ENCODE assay signal across 24 cellular contexts in genomic region chr16:19228057-19228456, GRCh38. TPM values are rescaled to one million over a fixed set of nuclear protein-coding genes. Genes with fewer than 3 reads are reported as not detected.
DNase-seq lines count a peak whose midpoint lies in the region; TF ChIP-seq lines count a peak whose summit lies in the region.
"Had no signal": no experiment of that assay in that cellular context is flagged by ENCODE, and none has a peak within 500 bp of the region (broad histone marks: within the 10 kb centered on the region; RNA-seq: fewer than 3 reads in every experiment).

No MANE protein-coding gene starts in this region.

- no peaks in the 10 kb centered on the region for H3K36me3 ChIP-seq in mesendoderm (ENCODE audit: control insufficient read depth, insufficient read depth, low read length)

- no peak overlapping the region for H2BK120ac ChIP-seq in mesendoderm (ENCODE audit: low read depth, low read length)

- H3K4me1 ChIP-seq in mesendoderm (ENCODE audit: control insufficient read depth, low read depth, low read length) = no peaks in the 10 kb centered on the region
- H3K4me1 ChIP-seq: right atrium auricular region, thyroid gland had no signal

- H3K27ac ChIP-seq in mesendoderm (ENCODE audit: low read depth, low read length) = no peak overlapping the region
- H3K27ac ChIP-seq: HL-60, right atrium auricular region, thyroid gland had no signal

- H3K4me3 ChIP-seq in choroid plexus epithelial cell (ENCODE audit: low read depth, low read length) (no peak overlapping the region), mesendoderm (ENCODE audit: low read length) (no peak overlapping the region)
- H3K4me3 ChIP-seq: dorsolateral prefrontal cortex, right atrium auricular region, thyroid gland had no signal

- H3K27ac Mint-ChIP-seq in immature natural killer cell = no peak overlapping the region
- H3K27ac Mint-ChIP-seq: activated CD4-positive, alpha-beta T cell treated with anti-CD3 and anti-CD28 coated beads, Interleukin-2, amount 10 ng/mL, durations not matched to agents 24 days and 14 days; activated naive CD4-positive, alpha-beta T cell treated with anti-CD3 and anti-CD28 coated beads, Interleukin-2, amount 10 ng/mL, durations not matched to agents 7 days and 5 days; CD14-positive monocyte; naive thymus-derived CD4-positive, alpha-beta T cell; stimulated activated naive CD8-positive, alpha-beta T cell treated with anti-CD3 and anti-CD28 coated beads, Interleukin-15, Interleukin-2, amounts not matched to agents 100 ng/mL and 50 ng/mL, for 24 hours had no signal

- H4K8ac ChIP-seq in mesendoderm (ENCODE audit: low read depth, low read length) = no peak overlapping the region

- peaks cover 0 to 6% (median 0%) of the 10 kb centered on the region in 3 donors for H3K27me3 Mint-ChIP-seq in immature natural killer cell (ENCODE audit: low read depth in 3 of 3)
- H3K27me3 Mint-ChIP-seq: activated naive CD4-positive, alpha-beta T cell treated with anti-CD3 and anti-CD28 coated beads, Interleukin-2, amount 10 ng/mL, durations not matched to agents 7 days and 5 days had no signal

- DNase-seq in NCI-H2227 (lab: John Stamatoyannopoulos, UW; ENCODE audit: unreplicated experiment) (peak; percentile 67), choroid plexus epithelial cell (ENCODE audit: low read depth) (peak; percentile 2), mesendoderm (peak; percentile 80), NCI-H510A (lab: John Stamatoyannopoulos, UW) (no peak), D341Med (ENCODE audit: low spot score) (no peak), immature natural killer cell (no peak)
- DNase-seq in stimulated activated CD4-positive, alpha-beta T cell treated with anti-CD3 and anti-CD28 coated beads, Interleukin-15, amount 100 ng/mL, for 24 hours = no peak
- DNase-seq: activated CD4-positive, alpha-beta T cell treated with anti-CD3 and anti-CD28 coated beads, Interleukin-2, amount 10 ng/mL, durations not matched to agents 24 days and 14 days; activated naive CD4-positive, alpha-beta T cell treated with anti-CD3 and anti-CD28 coated beads, Interleukin-2, amount 10 ng/mL, durations not matched to agents 7 days and 5 days; GOT3; left cardiac atrium; naive thymus-derived CD4-positive, alpha-beta T cell; NCI-H1092; NCI-H187 treated with DMSO at 0.1 percent for 48 hours; NCI-H748 treated with DMSO at 0.1 percent for 48 hours; RPMI8226; stimulated activated CD4-positive, alpha-beta T cell treated with anti-CD3 and anti-CD28 coated beads, Interleukin-4, amount 100 ng/mL, for 24 hours; thyroid gland had no signal

- no peak overlapping the region for H2BK15ac ChIP-seq in mesendoderm (replicated peaks; ENCODE audit: low read depth)

- no peak overlapping the region for H3K4me2 ChIP-seq in mesendoderm (ENCODE audit: low read length)

- no peak overlapping the region for H3K56ac ChIP-seq in mesendoderm (ENCODE audit: low read length)

- TF ChIP-seq CTCF in choroid plexus epithelial cell (conservative IDR thresholded peaks at IDR 0.05; ENCODE audit: low read depth, low read length) = no peak

- H3K79me1 ChIP-seq in mesendoderm (ENCODE audit: low read length) = no peaks in the 10 kb centered on the region

- H3K4me3 Mint-ChIP-seq in immature natural killer cell = no peak overlapping the region
- H3K4me3 Mint-ChIP-seq: activated CD4-positive, alpha-beta T cell treated with anti-CD3 and anti-CD28 coated beads, Interleukin-2, amount 10 ng/mL, durations not matched to agents 24 days and 14 days; activated naive CD4-positive, alpha-beta T cell treated with anti-CD3 and anti-CD28 coated beads, Interleukin-2, amount 10 ng/mL, durations not matched to agents 7 days and 5 days; CD14-positive monocyte; central memory CD8-positive, alpha-beta T cell; naive thymus-derived CD4-positive, alpha-beta T cell; stimulated activated naive CD8-positive, alpha-beta T cell treated with anti-CD3 and anti-CD28 coated beads, Interleukin-15, Interleukin-2, amounts not matched to agents 100 ng/mL and 50 ng/mL, for 24 hours had no signal

- H3K23ac ChIP-seq in mesendoderm (ENCODE audit: low read length) = no peak overlapping the region

- H3K4me1 Mint-ChIP-seq in immature natural killer cell = no peaks in the 10 kb centered on the region
- H3K4me1 Mint-ChIP-seq: activated CD4-positive, alpha-beta T cell treated with anti-CD3 and anti-CD28 coated beads, Interleukin-2, amount 10 ng/mL, durations not matched to agents 24 days and 14 days; activated naive CD4-positive, alpha-beta T cell treated with anti-CD3 and anti-CD28 coated beads, Interleukin-2, amount 10 ng/mL, durations not matched to agents 7 days and 5 days; central memory CD8-positive, alpha-beta T cell; naive thymus-derived CD4-positive, alpha-beta T cell had no signal

- no peak overlapping the region for H3K18ac ChIP-seq in mesendoderm (ENCODE audit: low read length)

- no peak overlapping the region for H4K5ac ChIP-seq in mesendoderm (ENCODE audit: low read length)

- no peaks in the 10 kb centered on the region for H3K79me2 ChIP-seq in mesendoderm (ENCODE audit: control insufficient read depth, insufficient read depth, low read length)

- no peak overlapping the region for H2BK5ac ChIP-seq in mesendoderm (ENCODE audit: low read length)

- no CpG with 5 or more reads among the region's 4 CpGs for WGBS in mesendoderm (ENCODE audit: extremely low coverage, insufficient coverage, low lambda C conversion rate)

- peaks cover 0 to 2% (median 0%) of the 10 kb centered on the region in 6 donors for H3K9me3 Mint-ChIP-seq in immature natural killer cell
- H3K9me3 Mint-ChIP-seq: activated naive CD4-positive, alpha-beta T cell treated with anti-CD3 and anti-CD28 coated beads, Interleukin-2, amount 10 ng/mL, durations not matched to agents 7 days and 5 days had no signal

- no peaks in the 10 kb centered on the region for H3K36me3 Mint-ChIP-seq in immature natural killer cell
- H3K36me3 Mint-ChIP-seq: activated naive CD4-positive, alpha-beta T cell treated with anti-CD3 and anti-CD28 coated beads, Interleukin-2, amount 10 ng/mL, durations not matched to agents 7 days and 5 days had no signal

- no peaks in the 10 kb centered on the region for H3K27me3 ChIP-seq in mesendoderm (ENCODE audit: insufficient read depth, low read length, poor library complexity)
- H3K27me3 ChIP-seq: dorsolateral prefrontal cortex, right atrium auricular region, thyroid gland had no signal

- H2AK5ac ChIP-seq in mesendoderm (ENCODE audit: low read length) = no peak overlapping the region

- no peak overlapping the region for H3K4ac ChIP-seq in mesendoderm (ENCODE audit: low read depth, low read length)

- no peak overlapping the region for H3K9ac ChIP-seq in mesendoderm (ENCODE audit: low read length)

RNA-seq across cellular contexts. Expression of gene CLEC19A, which starts 57.5 kb away (rescaled TPM):
- 0.24 TPM for polyA plus RNA-seq in mesendoderm (2013, experiment 1 of 2)
- 0.18 TPM for polyA plus RNA-seq in mesendoderm (2013, experiment 2 of 2)
- not detected for polyA plus RNA-seq in immature natural killer cell
- polyA plus RNA-seq: CD14-positive monocyte; naive thymus-derived CD4-positive, alpha-beta T cell had no signal

Comparison
In these comparisons a context has a peak if more than half of its experiments do, and no peak if none do; other contexts are left out.
1. DNase-seq: peak in NCI-H2227 (single experiment), choroid plexus epithelial cell (single experiment) and mesendoderm (single experiment); none in NCI-H510A (single experiment), stimulated activated CD4-positive, alpha-beta T cell treated with anti-CD3 and anti-CD28 coated beads, Interleukin-15, amount 100 ng/mL, for 24 hours (single experiment), D341Med (single experiment) and immature natural killer cell (0 of 3).